Comparison of ENCODE assay signal across 8 cellular contexts in the genomic region with DNA sequence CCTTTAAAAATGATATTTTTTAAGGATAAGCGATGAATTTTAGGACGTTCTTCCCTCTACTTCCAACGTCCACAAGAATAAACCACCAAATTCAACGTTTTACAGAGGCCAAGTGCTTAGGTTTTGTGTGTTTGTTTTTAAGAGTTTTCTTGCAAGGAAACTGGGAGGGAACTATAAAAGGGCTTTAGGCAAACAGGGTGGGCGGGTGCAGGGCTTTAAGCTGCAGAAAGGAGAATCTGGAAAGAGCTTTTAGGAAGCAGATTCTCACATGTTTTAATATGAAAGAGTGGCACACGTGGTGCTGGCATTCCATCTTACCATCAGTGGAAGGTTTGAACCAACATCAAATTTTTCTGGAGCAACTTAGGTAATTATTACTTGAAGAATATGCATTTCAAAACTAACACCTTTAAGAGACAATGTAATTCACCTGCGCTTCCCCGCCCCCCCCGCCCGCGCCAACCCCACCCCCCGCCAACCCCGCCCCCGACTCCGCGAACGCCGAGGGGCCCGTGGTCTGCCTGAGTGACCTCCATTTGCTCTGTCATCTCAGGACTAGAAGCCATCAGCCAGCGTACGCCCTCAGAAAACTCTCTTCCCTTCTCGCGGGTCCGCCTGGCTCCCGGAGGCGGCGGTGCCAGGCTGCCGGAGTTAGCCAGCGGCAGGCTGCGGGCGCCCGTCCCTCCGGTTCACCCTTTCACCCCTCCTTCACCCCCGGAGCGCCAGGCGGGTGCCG. TPM values are rescaled to one million over a fixed set of nuclear protein-coding genes. Genes with fewer than 3 reads are reported as not detected.
DNase-seq lines count a peak whose midpoint lies in the region; ATAC-seq, FAIRE-seq and TF ChIP-seq lines count a peak whose summit lies in the region.

No MANE protein-coding gene starts in this region.

- ATAC-seq in GM21825 (IDR thresholded peaks at IDR 0.05; ENCODE audit: unreplicated experiment): no peak

- FAIRE-seq in GM19239 (lab: Jason Lieb, UNC): no peak

- peak overlapping the region; percentile 78 to 97 (median 97) for H3K27ac Mint-ChIP-seq in IgD-negative memory B cell

- H3K4me1 ChIP-seq in suprapubic skin: peaks cover 27% of the 10 kb centered on the region

- in situ Hi-C loops in GM13976 (cut with MboI; ENCODE audit: low sequenced_read_pairs, unreplicated experiment): no loop called here

- H3K27me3 Mint-ChIP-seq in IgD-negative memory B cell: no peaks in the 10 kb centered on the region

- DNase-seq in AG04450 (ENCODE audit: low read depth, low spot score) (no peak), GM13976 (ENCODE audit: low spot score) (peak; percentile 75), suprapubic skin (ENCODE audit: low spot score in 2 of 2) (no peak), GM19239 (ENCODE audit: insufficient read length, low spot score) (no peak)

- TF ChIP-seq EP300 in suprapubic skin (IDR thresholded peaks at IDR 0.05): no peak

- CTCF ChIA-PET in AG04450 (lab: Charles Lee): interaction anchor here (0.6 to 2.6 kb wide), 7 partner anchors 10 to 998 kb away, joined by 3 to 15 read pairs (median 3); no protein-coding TSS in a partner anchor

- H3K27me3 ChIP-seq in AG04450 (ENCODE audit: control insufficient read depth, insufficient read depth, low read length): no peaks in the 10 kb centered on the region
- no peaks in the 10 kb centered on the region for H3K27me3 ChIP-seq in layer of hippocampus (ENCODE audit: control insufficient read depth, insufficient read depth, low read length)
- H3K27me3 ChIP-seq in suprapubic skin: no peaks in the 10 kb centered on the region

- H3K9me3 ChIP-seq in AG04450 (ENCODE audit: control insufficient read depth, insufficient read depth, low read length) (peaks cover 11% of the 10 kb centered on the region), suprapubic skin (no peaks in the 10 kb centered on the region)

- peaks cover 11 to 37% (median 36%) of the 10 kb centered on the region in 3 donors for H3K4me1 Mint-ChIP-seq in IgD-negative memory B cell

- peak overlapping the region; percentile 85 to 97 (median 92) for H3K4me3 Mint-ChIP-seq in IgD-negative memory B cell

- H3K36me3 ChIP-seq in suprapubic skin: no peaks in the 10 kb centered on the region

- no peak for TF ChIP-seq POLR2A in suprapubic skin (IDR thresholded peaks at IDR 0.05)

- TF ChIP-seq CTCF in AG04450 (IDR thresholded peaks at IDR 0.05; ENCODE audit: low read depth, low read length): no peak
- no peak for TF ChIP-seq CTCF in GM13976 (IDR thresholded peaks at IDR 0.05; ENCODE audit: borderline replicate concordance, control extremely low read depth, extremely low read depth, insufficient read depth, missing control alignments)
- no peak for TF ChIP-seq CTCF in suprapubic skin (IDR thresholded peaks at IDR 0.05)

- no peaks in the 10 kb centered on the region for H3K36me3 Mint-ChIP-seq in IgD-negative memory B cell

- WGBS in suprapubic skin: 16% methylated on average over 6 of the region's 37 CpGs

- peaks cover 4 to 9% (median 6%) of the 10 kb centered on the region in 3 donors for H3K9me3 Mint-ChIP-seq in IgD-negative memory B cell

- H3K4me3 ChIP-seq in AG04450 (ENCODE audit: low read depth, low read length): peak overlapping the region; percentile 67
- H3K4me3 ChIP-seq in suprapubic skin: peak overlapping the region; percentile 91

- H3K27ac ChIP-seq in AG04450 (ENCODE audit: low read depth, low read length) (peak overlapping the region; percentile 96), angular gyrus (ENCODE audit: low read depth, low read length) (peak overlapping the region; percentile 96), layer of hippocampus (ENCODE audit: low read depth, low read length) (peak overlapping the region; percentile 97), suprapubic skin (peak overlapping the region; percentile 97)

- POLR2A ChIA-PET in AG04450 (lab: Yijun Ruan, JAX): interaction anchor here (0.5 to 2.1 kb wide), 13 partner anchors 10 to 1286 kb away, joined by 3 to 11 read pairs (median 4); no protein-coding TSS in a partner anchor

RNA-seq across cellular contexts. Expression of gene PIK3R1, which starts 0.9 kb away (rescaled TPM):
- 7.6 and 8.1 TPM in 2 replicates for polyA plus RNA-seq in AG04450 (2011; rRNA removed)
- 13.3 and 16.2 TPM in 2 replicates for polyA minus RNA-seq in AG04450 (2011; rRNA and poly(A)+ RNA removed)
- 29.1 TPM for polyA plus RNA-seq in IgD-negative memory B cell
- 100 to 1,000 TPM in 3 of 4 donors, 10 to 100 TPM in 1; 96.5 to 257 (median 181) TPM for total RNA-seq in suprapubic skin
